In genomic region chr15:41955807-41956525, GRCh38 we compare ENCODE assay signal across 13 cellular contexts. TPM values are rescaled to one million over a fixed set of nuclear protein-coding genes. Genes with fewer than 3 reads are reported as not detected.
DNase-seq lines count a peak whose midpoint lies in the region; ATAC-seq and TF ChIP-seq lines count a peak whose summit lies in the region.
"Had no signal": no experiment of that assay in that cellular context is flagged by ENCODE, and none has a peak within 500 bp of the region (broad histone marks: within the 10 kb centered on the region; RNA-seq: fewer than 3 reads in every experiment).

No MANE protein-coding gene starts in this region.

- peak overlapping the region in 3 of 5 donors; percentile 39 to 72 (median 41) for H3K9ac ChIP-seq in subcutaneous abdominal adipose tissue (ENCODE audit: low read length in 5 of 5)

- H3K36me3 ChIP-seq in left lung (peaks cover 0 to 32% of the 10 kb centered on the region in 2 donors), subcutaneous abdominal adipose tissue (ENCODE audit: control insufficient read depth in 5 of 5, insufficient read depth in 5 of 5, low read length in 5 of 5) (peaks cover 0 to 19% (median 18%) of the 10 kb centered on the region in 5 donors)

- in situ Hi-C loops in G401 (cut with HindIII; ENCODE audit: low sequenced_read_pairs), result no loop called here

- H3K27me3 ChIP-seq in left lung (no peaks in the 10 kb centered on the region), subcutaneous abdominal adipose tissue (ENCODE audit: control insufficient read depth in 5 of 5, insufficient read depth in 4 of 5, low read length in 5 of 5) (no peaks in the 10 kb centered on the region)

- peak; percentile 45 for ATAC-seq in left lung
- no peak for ATAC-seq in HG02885 (IDR thresholded peaks at IDR 0.05; ENCODE audit: poor library complexity, unreplicated experiment)
- ATAC-seq: activated T-cell treated with anti-CD3 and anti-CD28 coated beads, Interleukin-2, amount 50 U/mL, for 4 hours had no signal

- intact Hi-C loops in left lung (cut with DNase I), result no loop called here

- peak; percentile 23 for DNase-seq in LHCN-M2 (ENCODE audit: low read depth)
- DNase-seq in epithelial cell of proximal tubule (ENCODE audit: low read depth), result no peak
- no peak for DNase-seq in left lung
- no peak for DNase-seq in G401 (ENCODE audit: low spot score)
- no peak for DNase-seq in activated CD4-positive, alpha-beta T cell treated with anti-CD3 and anti-CD28 coated beads, Interleukin-2, amount 50 U/mL, for 1 hour
- DNase-seq: activated B cell treated with CpG ODN at 0.5 μM for 24 hours; activated T-cell treated with anti-CD3 and anti-CD28 coated beads, Interleukin-2, amount 50 U/mL, for 4 hours; amniotic stem cell; effector CD4-positive, alpha-beta T cell; Kasumi-1; NCI-H2029 had no signal

- peak; percentile 43 for TF ChIP-seq CTCF in epithelial cell of proximal tubule (conservative IDR thresholded peaks at IDR 0.05; ENCODE audit: low read depth, low read length)
- no peak for TF ChIP-seq CTCF in left lung (IDR thresholded peaks at IDR 0.05)

- H3K9me3 ChIP-seq in left lung (no peaks in the 10 kb centered on the region), subcutaneous abdominal adipose tissue (ENCODE audit: control insufficient read depth in 5 of 5, low read length in 5 of 5) (no peaks in the 10 kb centered on the region)

- H3K4me3 ChIP-seq in epithelial cell of proximal tubule (ENCODE audit: low read depth, low read length), result no peak overlapping the region
- H3K4me3 ChIP-seq in left lung, result no peak overlapping the region
- H3K4me3 ChIP-seq in subcutaneous abdominal adipose tissue (ENCODE audit: low read depth in 1 of 5, low read length in 5 of 5), result peak overlapping the region; percentile 10 to 51 (median 50)

- H3K4me1 ChIP-seq in left lung, result peaks cover 14 to 37% of the 10 kb centered on the region in 2 donors
- peaks cover 18 to 69% (median 53%) of the 10 kb centered on the region in 5 donors for H3K4me1 ChIP-seq in subcutaneous abdominal adipose tissue (ENCODE audit: control insufficient read depth in 5 of 5, insufficient read depth in 5 of 5, low read length in 5 of 5)

- H3K27ac ChIP-seq in left lung, result no peak overlapping the region
- peak overlapping the region; percentile 54 for H3K27ac ChIP-seq in subcutaneous abdominal adipose tissue (ENCODE audit: low read depth, low read length)

RNA-seq across cellular contexts. Expression of gene EHD4, which starts 16.4 kb away (rescaled TPM):
- total RNA-seq in LHCN-M2 (2014; rRNA removed) (19.8 and 20.6 TPM in 2 replicates), epithelial cell of proximal tubule (30.2 and 44.7 TPM in 2 replicates), left lung (10 to 100 TPM; 23.0 to 32.6 TPM)
- polyA plus RNA-seq in LHCN-M2 (2012), result 19.3 TPM
- total RNA-seq in G401 (2014; rRNA removed; shearing (Covaris generic)), result 7.3 and 8.8 TPM in 2 replicates

Comparison
In these comparisons a context has a peak if more than half of its experiments do, and no peak if none do; other contexts are left out.
1. H3K4me3 ChIP-seq: peak in subcutaneous abdominal adipose tissue (5 of 5); none in epithelial cell of proximal tubule (single experiment) and left lung (0 of 2).